8 cellular contexts compared by ENCODE assay signal in genomic region chr17:37527249-37527851, GRCh38. TPM values are rescaled to one million over a fixed set of nuclear protein-coding genes. Genes with fewer than 3 reads are reported as not detected.
A peak's percentile ranks its signal among the peaks of the same experiment; 100 is the strongest.
DNase-seq lines count a peak whose midpoint lies in the region; ATAC-seq and TF ChIP-seq lines count a peak whose summit lies in the region.

No MANE protein-coding gene starts in this region.

- TF ChIP-seq CTCF in Peyer's patch (IDR thresholded peaks at IDR 0.05): peak in 4 of 6 experiments; percentile 51 to 71 (median 61)
- no peak for TF ChIP-seq CTCF in omental fat pad (IDR thresholded peaks at IDR 0.05)

- H3K4me3 ChIP-seq in Peyer's patch (no peak overlapping the region), mesendoderm (ENCODE audit: low read length) (no peak overlapping the region)

- ATAC-seq in HG02571 (IDR thresholded peaks at IDR 0.05; ENCODE audit: unreplicated experiment) (no peak), omental fat pad (ENCODE audit: low FRiP score) (no peak)

- no peaks in the 10 kb centered on the region for H3K9me3 ChIP-seq in Peyer's patch

- no peak overlapping the region for H2AK5ac ChIP-seq in mesendoderm (ENCODE audit: low read length)

- H3K4ac ChIP-seq in mesendoderm (ENCODE audit: low read depth, low read length): no peak overlapping the region

- H4K5ac ChIP-seq in mesendoderm (ENCODE audit: low read length): no peak overlapping the region

- peak; percentile 18 for DNase-seq in activated CD4-positive, alpha-beta T cell treated with anti-CD3 and anti-CD28 coated beads for 48 hours
- no peak for DNase-seq in activated CD4-positive, alpha-beta T cell treated with anti-CD3 and anti-CD28 coated beads, Interleukin-2, amount 50 U/mL, for 1 hour
- DNase-seq in HT1080 (ENCODE audit: low read depth) (peak; percentile 52), Peyer's patch (no peak), dedifferentiated amniotic fluid mesenchymal stem cell (ENCODE audit: extremely low spot score) (peak; percentile 63), mesendoderm (peak; percentile 79), omental fat pad (ENCODE audit: low spot score) (no peak)

- H3K4me2 ChIP-seq in mesendoderm (ENCODE audit: low read length): no peak overlapping the region

- H3K56ac ChIP-seq in mesendoderm (ENCODE audit: low read length): no peak overlapping the region

- H3K23ac ChIP-seq in mesendoderm (ENCODE audit: low read length): no peak overlapping the region

- no peak for TF ChIP-seq POLR2A in Peyer's patch (IDR thresholded peaks at IDR 0.05)

- no peak overlapping the region for H4K8ac ChIP-seq in mesendoderm (ENCODE audit: low read depth, low read length)

- no peaks in the 10 kb centered on the region for H3K79me1 ChIP-seq in mesendoderm (ENCODE audit: low read length)

- H3K4me1 ChIP-seq in Peyer's patch (no peaks in the 10 kb centered on the region), mesendoderm (ENCODE audit: control insufficient read depth, low read depth, low read length) (no peaks in the 10 kb centered on the region)

- no peak overlapping the region for H2BK15ac ChIP-seq in mesendoderm (replicated peaks; ENCODE audit: low read depth)

- no peak overlapping the region for H2BK120ac ChIP-seq in mesendoderm (ENCODE audit: low read depth, low read length)

- no CpG with 5 or more reads among the region's 5 CpGs for WGBS in mesendoderm (ENCODE audit: extremely low coverage, insufficient coverage, low lambda C conversion rate)

- no peak overlapping the region for H2BK5ac ChIP-seq in mesendoderm (ENCODE audit: low read length)

- H3K27me3 ChIP-seq in Peyer's patch (no peaks in the 10 kb centered on the region), mesendoderm (ENCODE audit: insufficient read depth, low read length, poor library complexity) (no peaks in the 10 kb centered on the region)

- H3K27ac ChIP-seq in Peyer's patch (no peak overlapping the region), mesendoderm (ENCODE audit: low read depth, low read length) (no peak overlapping the region)

- no peak overlapping the region for H3K9ac ChIP-seq in mesendoderm (ENCODE audit: low read length)

- H3K36me3 ChIP-seq in Peyer's patch: peaks cover 0 to 62% (median 3%) of the 10 kb centered on the region in 3 donors
- H3K36me3 ChIP-seq in mesendoderm (ENCODE audit: control insufficient read depth, insufficient read depth, low read length): no peaks in the 10 kb centered on the region

- H3K18ac ChIP-seq in mesendoderm (ENCODE audit: low read length): no peak overlapping the region

- H3K79me2 ChIP-seq in mesendoderm (ENCODE audit: control insufficient read depth, insufficient read depth, low read length): no peaks in the 10 kb centered on the region

RNA-seq across cellular contexts. Expression of gene DUSP14, which starts 37.7 kb away (rescaled TPM):
- total RNA-seq in HT1080 (2014; rRNA removed; shearing (Covaris generic)): 69.7 and 82.3 TPM in 2 replicates
- polyA plus RNA-seq in HT1080 (2015; cell fraction: cytosol; rRNA removed): 55.5 and 56.1 TPM in 2 replicates
- 36.9 and 43.5 TPM in 2 replicates for polyA plus RNA-seq in HT1080 (2015; cell fraction: nucleus; rRNA removed)
- total RNA-seq in Peyer's patch (1 to 10 TPM; 2.2 to 2.7 (median 2.6) TPM), omental fat pad (10 to 100 TPM; 12.6 to 65.7 (median 30.6) TPM)
- 15.9 TPM for polyA plus RNA-seq in mesendoderm (2013, experiment 1 of 2)
- 15.9 TPM for polyA plus RNA-seq in mesendoderm (2013, experiment 2 of 2)

Comparison
In these comparisons a context has a peak if more than half of its experiments do, and no peak if none do; other contexts are left out.
1. DNase-seq: peak in activated CD4-positive, alpha-beta T cell treated with anti-CD3 and anti-CD28 coated beads for 48 hours (single experiment), HT1080 (single experiment), dedifferentiated amniotic fluid mesenchymal stem cell (single experiment) and mesendoderm (single experiment); none in activated CD4-positive, alpha-beta T cell treated with anti-CD3 and anti-CD28 coated beads, Interleukin-2, amount 50 U/mL, for 1 hour (single experiment), Peyer's patch (0 of 3) and omental fat pad (single experiment).
2. CTCF ChIP-seq: peak in Peyer's patch (4 of 6); none in omental fat pad (0 of 3).